ENCODE assay signal across 1 cellular context in genomic region chr17:981292-981658, GRCh38.
TF ChIP-seq lines count a peak whose summit lies in the region.

No MANE protein-coding gene starts in this region.

TF ChIP-seq in A549, 52 proteins besides CTCF, POLR2A, EP300 and RAD21 (continued from another document):
- TF ChIP-seq HOXB13 (CRISPR knock-in tag; IDR thresholded peaks at IDR 0.05; ENCODE audit: low read depth) (no peak), BHLHE40 (IDR thresholded peaks at IDR 0.05; ENCODE audit: low read depth, low read length) (no peak), NR3C1 (IDR thresholded peaks at IDR 0.05) (no peak), SREBF2 (IDR thresholded peaks at IDR 0.05) (no peak), RARB (CRISPR knock-in tag; IDR thresholded peaks at IDR 0.05) (no peak)
TF ChIP-seq in A549: peak in this region for 0.
